In genomic region chr17:34006126-34006525, GRCh38 we compare ENCODE assay signal across 17 cellular contexts.
"Had no signal": no experiment of that assay in that cellular context is flagged by ENCODE, and none has a peak within 500 bp of the region (broad histone marks: within the 10 kb centered on the region; RNA-seq: fewer than 3 reads in every experiment).

No MANE protein-coding gene starts in this region.

- H3K9me3 Mint-ChIP-seq: endodermal cell had no signal

- FAIRE-seq: endothelial cell of umbilical vein, islet of Langerhans had no signal

- DNase-seq: effector CD4-positive, alpha-beta T cell; endodermal cell; erythroblast; foreskin melanocyte; heart left ventricle; hypothalamus; kidney glomerular epithelial cell; naive thymus-derived CD4-positive, alpha-beta T cell; posterior cingulate gyrus; sigmoid colon; stimulated activated CD4-positive, alpha-beta T cell treated with anti-CD3 and anti-CD28 coated beads, Interleukin-2, amount 100 ng/mL, for 24 hours; stimulated activated CD4-positive, alpha-beta T cell treated with anti-CD3 and anti-CD28 coated beads, Interleukin-4, amount 100 ng/mL, for 4 hours; stimulated activated naive B cell treated with anti-CD40 and anti-IgM and Interleukin-4, amounts not matched to agents 10 μg/mL and 1 μg/mL and 100 μg/mL, for 72 hours; stimulated activated naive CD8-positive, alpha-beta T cell treated with anti-CD3 and anti-CD28 coated beads, Interleukin-15, amount 100 ng/mL, for 72 hours; transverse colon had no signal

- H3K4me3 Mint-ChIP-seq: endodermal cell; naive thymus-derived CD4-positive, alpha-beta T cell; stimulated activated naive B cell treated with anti-CD40 and anti-IgM and Interleukin-4, amounts not matched to agents 10 μg/mL and 1 μg/mL and 100 μg/mL, for 72 hours; stimulated activated naive CD8-positive, alpha-beta T cell treated with anti-CD3 and anti-CD28 coated beads, Interleukin-15, amount 100 ng/mL, for 72 hours had no signal

- H3K27ac Mint-ChIP-seq: endodermal cell; naive thymus-derived CD4-positive, alpha-beta T cell; stimulated activated naive B cell treated with anti-CD40 and anti-IgM and Interleukin-4, amounts not matched to agents 10 μg/mL and 1 μg/mL and 100 μg/mL, for 72 hours; stimulated activated naive CD8-positive, alpha-beta T cell treated with anti-CD3 and anti-CD28 coated beads, Interleukin-15, amount 100 ng/mL, for 72 hours had no signal

- H3K4me1 Mint-ChIP-seq: naive thymus-derived CD4-positive, alpha-beta T cell; stimulated activated naive B cell treated with anti-CD40 and anti-IgM and Interleukin-4, amounts not matched to agents 10 μg/mL and 1 μg/mL and 100 μg/mL, for 72 hours; stimulated activated naive CD8-positive, alpha-beta T cell treated with anti-CD3 and anti-CD28 coated beads, Interleukin-15, amount 100 ng/mL, for 72 hours had no signal
